Comparison of ENCODE assay signal across 9 cellular contexts in the genomic region with DNA sequence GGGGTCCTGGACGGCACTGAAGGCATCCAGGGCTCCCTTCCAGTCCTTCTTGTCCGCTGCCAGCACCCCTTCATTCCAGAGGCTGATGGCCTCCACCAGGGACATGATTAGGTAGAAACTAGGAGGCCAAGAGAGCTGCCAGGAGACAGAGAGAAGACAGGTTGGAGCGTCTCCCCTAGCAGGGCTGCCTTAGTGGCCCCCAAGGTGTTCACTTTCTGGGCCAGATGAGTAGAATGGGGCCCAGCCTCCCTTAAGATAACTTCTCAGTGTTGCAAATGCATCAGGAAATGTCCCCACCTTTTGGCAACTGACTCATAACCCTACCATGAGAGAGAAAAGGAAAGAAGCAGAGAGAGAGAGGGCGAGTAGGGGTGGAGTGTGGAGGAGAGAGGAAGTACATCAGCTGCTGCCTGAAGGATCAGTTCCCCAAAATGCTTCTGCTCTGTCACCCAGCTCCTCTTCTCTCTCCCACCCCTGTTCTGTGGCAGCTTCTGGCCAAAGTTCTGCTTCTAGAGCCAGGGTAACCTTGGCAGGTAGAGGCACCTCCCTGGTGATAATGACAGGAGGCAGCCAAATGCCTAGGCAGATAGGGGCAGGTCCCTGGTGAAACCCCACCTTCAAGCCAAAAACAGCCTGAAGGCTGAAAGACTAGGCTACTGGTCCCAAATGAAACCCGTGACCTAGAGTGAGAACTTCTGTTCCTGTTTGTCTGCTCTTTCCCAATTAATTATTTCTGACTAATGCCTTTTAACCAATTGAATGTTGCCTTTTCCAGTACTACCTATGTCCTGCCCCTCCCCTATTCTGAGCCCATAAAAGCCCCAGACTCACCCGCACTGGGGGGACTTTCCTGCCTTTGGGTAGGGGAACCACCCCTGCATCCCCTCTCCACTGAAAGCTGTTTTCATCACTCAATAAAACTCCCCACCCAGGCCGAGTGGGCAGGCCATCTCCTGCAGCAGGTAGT. TPM values are rescaled to one million over a fixed set of nuclear protein-coding genes. Genes with fewer than 3 reads are reported as not detected.
A peak's percentile ranks its signal among the peaks of the same experiment; 100 is the strongest.
DNase-seq lines count a peak whose midpoint lies in the region; ATAC-seq and TF ChIP-seq lines count a peak whose summit lies in the region.
"Had no signal": no experiment of that assay in that cellular context is flagged by ENCODE, and none has a peak within 500 bp of the region (broad histone marks: within the 10 kb centered on the region; RNA-seq: fewer than 3 reads in every experiment).

A gene with protein sequence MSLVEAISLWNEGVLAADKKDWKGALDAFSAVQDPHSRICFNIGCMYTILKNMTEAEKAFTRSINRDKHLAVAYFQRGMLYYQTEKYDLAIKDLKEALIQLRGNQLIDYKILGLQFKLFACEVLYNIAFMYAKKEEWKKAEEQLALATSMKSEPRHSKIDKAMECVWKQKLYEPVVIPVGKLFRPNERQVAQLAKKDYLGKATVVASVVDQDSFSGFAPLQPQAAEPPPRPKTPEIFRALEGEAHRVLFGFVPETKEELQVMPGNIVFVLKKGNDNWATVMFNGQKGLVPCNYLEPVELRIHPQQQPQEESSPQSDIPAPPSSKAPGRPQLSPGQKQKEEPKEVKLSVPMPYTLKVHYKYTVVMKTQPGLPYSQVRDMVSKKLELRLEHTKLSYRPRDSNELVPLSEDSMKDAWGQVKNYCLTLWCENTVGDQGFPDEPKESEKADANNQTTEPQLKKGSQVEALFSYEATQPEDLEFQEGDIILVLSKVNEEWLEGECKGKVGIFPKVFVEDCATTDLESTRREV (minus strand): TSS at position 235 of the 967 bp plus-strand sequence. CDS start 130 bp downstream, at position 105.

- peak within 1 kb of the TSS; percentile 77 for H3K27ac ChIP-seq in lower lobe of right lung

- H3K4me1 Mint-ChIP-seq in activated naive CD4-positive, alpha-beta T cell treated with anti-CD3 and anti-CD28 coated beads, Interleukin-2, amount 50 U/mL, for 24 hours: peaks cover 21% of the 10 kb centered on the region

- no peaks in the 10 kb centered on the region for H3K27me3 ChIP-seq in lower lobe of right lung (ENCODE audit: low read depth)

- ATAC-seq in GM21528 (IDR thresholded peaks at IDR 0.05; ENCODE audit: low FRiP score, unreplicated experiment): peak; percentile 86
- ATAC-seq in lower lobe of right lung: peak; percentile 84 to 92

- no peaks in the 10 kb centered on the region for H3K27me3 Mint-ChIP-seq in activated naive CD4-positive, alpha-beta T cell treated with anti-CD3 and anti-CD28 coated beads, Interleukin-2, amount 50 U/mL, for 24 hours

- intact Hi-C loops in lower lobe of right lung (cut with DNase I): no loop called here

- peak; percentile 4 for TF ChIP-seq CTCF in GM13976 (IDR thresholded peaks at IDR 0.05; ENCODE audit: borderline replicate concordance, control extremely low read depth, extremely low read depth, insufficient read depth, missing control alignments)
- TF ChIP-seq CTCF in lower lobe of right lung (IDR thresholded peaks at IDR 0.05): no peak

- H3K4me3 Mint-ChIP-seq in activated naive CD4-positive, alpha-beta T cell treated with anti-CD3 and anti-CD28 coated beads, Interleukin-2, amount 50 U/mL, for 24 hours: no peak within 1 kb of the TSS

- DNase-seq in GM13976 (ENCODE audit: low spot score): peak; percentile 80
- DNase-seq in HT1080 (ENCODE audit: low read depth): peak; percentile 75
- DNase-seq in lower lobe of right lung: peak; percentile 52
- no peak for DNase-seq in effector CD4-positive, alpha-beta T cell
- DNase-seq in cerebellum (ENCODE audit: low spot score): no peak
- DNase-seq in SK-N-DZ (ENCODE audit: low spot score): no peak

- no peaks in the 10 kb centered on the region for H3K36me3 ChIP-seq in lower lobe of right lung

- peaks cover 9% of the 10 kb centered on the region for H3K4me1 ChIP-seq in lower lobe of right lung

- H3K4me3 ChIP-seq in lower lobe of right lung: peak within 1 kb of the TSS; percentile 52

- H3K27ac Mint-ChIP-seq in activated naive CD4-positive, alpha-beta T cell treated with anti-CD3 and anti-CD28 coated beads, Interleukin-2, amount 50 U/mL, for 24 hours: peak within 1 kb of the TSS; percentile 31

- H3K9me3 ChIP-seq in lower lobe of right lung: no peaks in the 10 kb centered on the region

- no peaks in the 10 kb centered on the region for H3K36me3 Mint-ChIP-seq in activated naive CD4-positive, alpha-beta T cell treated with anti-CD3 and anti-CD28 coated beads, Interleukin-2, amount 50 U/mL, for 24 hours

- no peaks in the 10 kb centered on the region for H3K9me3 Mint-ChIP-seq in activated naive CD4-positive, alpha-beta T cell treated with anti-CD3 and anti-CD28 coated beads, Interleukin-2, amount 50 U/mL, for 24 hours

- in situ Hi-C loops in GM13976 (cut with MboI; ENCODE audit: low sequenced_read_pairs, unreplicated experiment): no loop called here

RNA-seq across cellular contexts. Expression of the gene that starts here (rescaled TPM):
- 4.4 and 5.4 TPM in 2 replicates for total RNA-seq in HT1080 (2014; rRNA removed; shearing (Covaris generic))
- 12.9 and 13.3 TPM in 2 replicates for polyA plus RNA-seq in HT1080 (2015; cell fraction: cytosol; rRNA removed)
- polyA plus RNA-seq in HT1080 (2015; cell fraction: nucleus; rRNA removed): 8.4 and 17.5 TPM in 2 replicates
- 211 TPM for total RNA-seq in lower lobe of right lung
- 2.5 TPM for total RNA-seq in cerebellum
- polyA plus RNA-seq in SK-N-DZ (2014; cell fraction: cytosol; rRNA removed): not detected in 2 replicates
- not detected in 2 replicates for polyA plus RNA-seq in SK-N-DZ (2014; cell fraction: nucleus; rRNA removed)
- total RNA-seq: RPMI7951 had no signal

Comparison
In these comparisons a context has a peak if more than half of its experiments do, and no peak if none do; other contexts are left out.
1. RNA of the gene that starts here (total RNA-seq): 211 TPM in lower lobe of right lung (single experiment); 4.4 to 5.4 TPM in HT1080 and 2.5 TPM in cerebellum (single experiment); every median in the first group is over 10 times any median in the second.
2. DNase-seq: peak in GM13976 (single experiment), HT1080 (single experiment) and lower lobe of right lung (single experiment); none in effector CD4-positive, alpha-beta T cell (single experiment), cerebellum (single experiment) and SK-N-DZ (single experiment).